In the genomic region with DNA sequence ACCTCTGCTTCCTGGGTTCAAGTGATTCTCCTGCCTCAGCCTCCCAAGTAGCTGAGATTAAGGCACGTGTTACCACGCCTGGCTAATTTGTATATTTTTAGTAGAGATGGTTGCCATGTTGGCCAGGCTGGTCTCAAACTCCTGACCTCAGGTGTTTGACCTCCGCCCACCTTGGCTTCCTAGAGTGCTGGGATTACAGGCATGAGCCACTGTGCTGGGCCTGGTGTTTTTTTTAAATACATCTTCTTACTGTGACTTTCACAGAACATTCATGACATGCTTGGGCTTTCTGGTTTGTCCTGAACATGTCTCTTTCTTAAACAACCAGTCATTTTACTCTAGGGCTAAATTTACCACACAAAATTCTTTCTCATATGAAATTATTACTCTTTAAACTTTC, we compare ENCODE assay signal across 1 cellular context.
TF ChIP-seq lines count a peak whose summit lies in the region.

No MANE protein-coding gene starts in this region.

TF ChIP-seq in HepG2, 621 proteins besides CTCF, POLR2A, EP300 and RAD21 (continued from another document):
- no peak for TF ChIP-seq AHDC1 (CRISPR knock-in tag; IDR thresholded peaks at IDR 0.05; ENCODE audit: borderline replicate concordance)
- no peak for TF ChIP-seq ZNF883 (CRISPR knock-in tag; IDR thresholded peaks at IDR 0.05; ENCODE audit: not compliant biosample characterization)
- no peak for TF ChIP-seq NFKBIZ (CRISPR knock-in tag; IDR thresholded peaks at IDR 0.05)
- no peak for TF ChIP-seq ZBTB4 (CRISPR knock-in tag; IDR thresholded peaks at IDR 0.05; ENCODE audit: borderline replicate concordance)
- no peak for TF ChIP-seq SIN3A (IDR thresholded peaks at IDR 0.05; ENCODE audit: borderline replicate concordance, low read depth, low read length)
- TF ChIP-seq ZBTB26 (CRISPR knock-in tag; IDR thresholded peaks at IDR 0.05; ENCODE audit: borderline replicate concordance) = no peak
- no peak for TF ChIP-seq ZNF296 (CRISPR knock-in tag; conservative IDR thresholded peaks at IDR 0.05)
- no peak for TF ChIP-seq HES4 (CRISPR knock-in tag; IDR thresholded peaks at IDR 0.05; ENCODE audit: borderline replicate concordance)
- TF ChIP-seq ZNF720 (CRISPR knock-in tag; IDR thresholded peaks at IDR 0.05) = no peak
- no peak for TF ChIP-seq ARNTL (CRISPR knock-in tag; IDR thresholded peaks at IDR 0.05)
- no peak for TF ChIP-seq ZNF501 (CRISPR knock-in tag; IDR thresholded peaks at IDR 0.05)
- 0 out of 2 replicates have a peak, but pooled peaks have one; percentile 34 for TF ChIP-seq TOPORS (CRISPR knock-in tag; IDR thresholded peaks at IDR 0.05)
- TF ChIP-seq NONO (IDR thresholded peaks at IDR 0.05) = no peak
- TF ChIP-seq NONO (CRISPR knock-in tag; conservative IDR thresholded peaks at IDR 0.05) = no peak
- no peak for TF ChIP-seq NRL (CRISPR knock-in tag; IDR thresholded peaks at IDR 0.05; ENCODE audit: borderline replicate concordance)
- no peak for TF ChIP-seq MATR3 (CRISPR knock-in tag; IDR thresholded peaks at IDR 0.05)
- TF ChIP-seq ZFP36 (IDR thresholded peaks at IDR 0.05; ENCODE audit: borderline replicate concordance, low read depth, low read length, partially characterized antibody) = peak; percentile 72
- TF ChIP-seq ZNF205 (CRISPR knock-in tag; IDR thresholded peaks at IDR 0.05) = no peak
